Comparison of ENCODE assay signal across 8 cellular contexts in genomic region chr17:1715803-1716075, GRCh38. TPM values are rescaled to one million over a fixed set of nuclear protein-coding genes. Genes with fewer than 3 reads are reported as not detected.
A peak's percentile ranks its signal among the peaks of the same experiment; 100 is the strongest.
DNase-seq lines count a peak whose midpoint lies in the region; ATAC-seq, FAIRE-seq and TF ChIP-seq lines count a peak whose summit lies in the region.

No MANE protein-coding gene starts in this region.

- ATAC-seq in right lobe of liver, result no peak

- no peak for TF ChIP-seq CTCF in astrocyte (IDR thresholded peaks at IDR 0.05; ENCODE audit: insufficient read depth, low read depth, low read length)
- TF ChIP-seq CTCF in right lobe of liver (IDR thresholded peaks at IDR 0.05), result no peak
- TF ChIP-seq CTCF in thyroid gland (IDR thresholded peaks at IDR 0.05), result no peak

- peak overlapping the region; percentile 97 for H3K4me2 ChIP-seq in astrocyte (ENCODE audit: low read length)

- H3K9ac ChIP-seq in astrocyte (ENCODE audit: low read length), result peak overlapping the region; percentile 86

- POLR2A ChIA-PET in activated CD4-positive, alpha-beta T cell treated with anti-CD3 and anti-CD28 coated beads, Interleukin-2, amount 10 ng/mL, durations not matched to agents 7 days and 5 days (lab: Charles Lee), result no interaction called here

- 0% methylated on average over 3 of the region's 23 CpGs for WGBS in right lobe of liver (ENCODE audit: insufficient coverage, low coverage, low lambda C conversion rate, missing lambda C conversion rate)
- WGBS in thyroid gland, 2 donors, result 0% methylated on average over 1 to 11 of the region's 23 CpGs

- H3K4me1 ChIP-seq in astrocyte (ENCODE audit: insufficient read depth, low read length) (peaks cover 28% of the 10 kb centered on the region), right lobe of liver (peaks cover 0 to 30% (median 15%) of the 10 kb centered on the region in 4 donors), thyroid gland (peaks cover 15 to 37% of the 10 kb centered on the region in 2 donors)

- H3K27ac Mint-ChIP-seq in activated CD4-positive, alpha-beta T cell treated with anti-CD3 and anti-CD28 coated beads, Interleukin-2, amount 10 ng/mL, durations not matched to agents 7 days and 5 days, result peak overlapping the region; percentile 86
- peak overlapping the region; percentile 80 for H3K27ac Mint-ChIP-seq in astrocyte (ENCODE audit: unreplicated experiment)

- H3K4me3 Mint-ChIP-seq in activated CD4-positive, alpha-beta T cell treated with anti-CD3 and anti-CD28 coated beads, Interleukin-2, amount 10 ng/mL, durations not matched to agents 7 days and 5 days, result peak overlapping the region; percentile 97
- H3K4me3 Mint-ChIP-seq in astrocyte (ENCODE audit: unreplicated experiment), result peak overlapping the region; percentile 96

- H3K4me1 Mint-ChIP-seq in activated CD4-positive, alpha-beta T cell treated with anti-CD3 and anti-CD28 coated beads, Interleukin-2, amount 10 ng/mL, durations not matched to agents 7 days and 5 days, result peaks cover 43% of the 10 kb centered on the region
- peaks cover 24% of the 10 kb centered on the region for H3K4me1 Mint-ChIP-seq in astrocyte (ENCODE audit: low read depth, unreplicated experiment)

- peaks cover 51% of the 10 kb centered on the region for H3K79me2 ChIP-seq in astrocyte (ENCODE audit: insufficient read depth, low read length)

- intact Hi-C loops in right lobe of liver (cut with DNase I), result no loop called here
- intact Hi-C loops in thyroid gland (cut with DNase I), result loop anchor here (10.0 kb wide), 1 partner anchor 141 kb away; no protein-coding TSS in a partner anchor

- peak overlapping the region; percentile 82 for H3K27ac ChIP-seq in astrocyte (ENCODE audit: low read depth, low read length)
- peak overlapping the region; percentile 79 to 99 (median 98) for H3K27ac ChIP-seq in right lobe of liver
- H3K27ac ChIP-seq in thyroid gland, result peak overlapping the region; percentile 98 to 100 (median 98)

- H3K4me3 ChIP-seq in astrocyte (ENCODE audit: insufficient read depth, low read depth, low read length), result peak overlapping the region; percentile 80
- peak overlapping the region; percentile 87 to 98 (median 90) for H3K4me3 ChIP-seq in right lobe of liver
- peak overlapping the region; percentile 82 to 99 (median 94) for H3K4me3 ChIP-seq in thyroid gland (replicated peaks in 1 of 3)

- H3K27me3 Mint-ChIP-seq in activated CD4-positive, alpha-beta T cell treated with anti-CD3 and anti-CD28 coated beads, Interleukin-2, amount 10 ng/mL, durations not matched to agents 7 days and 5 days, result peaks cover 15% of the 10 kb centered on the region
- no peaks in the 10 kb centered on the region for H3K27me3 Mint-ChIP-seq in astrocyte (ENCODE audit: low read depth, unreplicated experiment)

- CTCF ChIA-PET in activated CD4-positive, alpha-beta T cell treated with anti-CD3 and anti-CD28 coated beads, Interleukin-2, amount 10 ng/mL, durations not matched to agents 7 days and 5 days (lab: Charles Lee), result interaction anchor here (1.9 kb wide), 1 partner anchor 68 kb away, joined by 7 read pairs; no protein-coding TSS in a partner anchor

- DNase-seq in activated CD4-positive, alpha-beta T cell treated with anti-CD3 and anti-CD28 coated beads, Interleukin-2, amount 10 ng/mL, durations not matched to agents 7 days and 5 days, result no peak
- no peak for DNase-seq in activated CD4-positive, alpha-beta T cell treated with anti-CD3 and anti-CD28 coated beads for 1 hour
- DNase-seq in astrocyte (ENCODE audit: low read depth) (no peak), right lobe of liver (no peak), thyroid gland (no peak), germinal center (ENCODE audit: low spot score) (no peak), GF-D8 (lab: John Stamatoyannopoulos, UW) (no peak), GDM1 (lab: John Stamatoyannopoulos, UW) (no peak)

- no peaks in the 10 kb centered on the region for H3K9me3 Mint-ChIP-seq in activated CD4-positive, alpha-beta T cell treated with anti-CD3 and anti-CD28 coated beads, Interleukin-2, amount 10 ng/mL, durations not matched to agents 7 days and 5 days
- no peaks in the 10 kb centered on the region for H3K9me3 Mint-ChIP-seq in astrocyte (ENCODE audit: unreplicated experiment)

- H3K36me3 Mint-ChIP-seq in activated CD4-positive, alpha-beta T cell treated with anti-CD3 and anti-CD28 coated beads, Interleukin-2, amount 10 ng/mL, durations not matched to agents 7 days and 5 days (ENCODE audit: low read depth), result peaks cover 15% of the 10 kb centered on the region
- H3K36me3 Mint-ChIP-seq in astrocyte (ENCODE audit: low read depth, unreplicated experiment), result peaks cover 17% of the 10 kb centered on the region

- peaks cover 42% of the 10 kb centered on the region for H4K20me1 ChIP-seq in astrocyte (ENCODE audit: insufficient read depth, low read length)

- H3K36me3 ChIP-seq in astrocyte (ENCODE audit: insufficient read depth, low read length) (peaks cover 31% of the 10 kb centered on the region), right lobe of liver (peaks cover 0 to 28% (median 14%) of the 10 kb centered on the region in 4 donors), thyroid gland (peaks cover 19 to 24% of the 10 kb centered on the region in 2 donors)

- H3K27me3 ChIP-seq in astrocyte (ENCODE audit: insufficient read depth, low read length) (no peaks in the 10 kb centered on the region), right lobe of liver (no peaks in the 10 kb centered on the region), thyroid gland (no peaks in the 10 kb centered on the region)

- FAIRE-seq in astrocyte (lab: Jason Lieb, UNC), result no peak

- TF ChIP-seq POLR2A in right lobe of liver (IDR thresholded peaks at IDR 0.05) (no peak), thyroid gland (IDR thresholded peaks at IDR 0.05) (no peak)

- H2AFZ ChIP-seq in astrocyte (ENCODE audit: low read depth, low read length), result no peak overlapping the region

- H3K9me3 ChIP-seq in astrocyte (ENCODE audit: insufficient read depth, low read depth, low read length) (no peaks in the 10 kb centered on the region), right lobe of liver (no peaks in the 10 kb centered on the region), thyroid gland (no peaks in the 10 kb centered on the region)

RNA-seq across cellular contexts. Expression of gene TLCD2, which starts 5.6 kb away (rescaled TPM):
- total RNA-seq in activated CD4-positive, alpha-beta T cell treated with anti-CD3 and anti-CD28 coated beads, Interleukin-2, amount 10 ng/mL, durations not matched to agents 7 days and 5 days, result under 1 TPM; 0.07 to 0.12 TPM
- total RNA-seq in astrocyte (5.9 and 6.0 TPM in 2 replicates), right lobe of liver (10 to 100 TPM in 1 of 6 experiments, 1 to 10 TPM in 5; 2.5 to 17.7 (median 3.7) TPM), thyroid gland (1 to 10 TPM; 1.7 to 5.6 (median 3.7) TPM)

RNA-seq across cellular contexts. Expression of gene WDR81, which starts 8.8 kb away (rescaled TPM):
- 10 to 100 TPM; 50.7 to 57.9 TPM for total RNA-seq in activated CD4-positive, alpha-beta T cell treated with anti-CD3 and anti-CD28 coated beads, Interleukin-2, amount 10 ng/mL, durations not matched to agents 7 days and 5 days
- 12.3 and 13.9 TPM in 2 replicates for total RNA-seq in astrocyte
- 10 to 100 TPM; 23.0 to 27.2 (median 23.9) TPM for total RNA-seq in right lobe of liver
- total RNA-seq in thyroid gland, result 10 to 100 TPM; 25.6 to 31.0 (median 30.3) TPM

RNA-seq across cellular contexts. Expression of gene SERPINF2, which starts 26.9 kb away (rescaled TPM):
- 1 to 10 TPM in 1 of 2 experiments, under 1 TPM in 1; 0.79 to 1.3 TPM for total RNA-seq in activated CD4-positive, alpha-beta T cell treated with anti-CD3 and anti-CD28 coated beads, Interleukin-2, amount 10 ng/mL, durations not matched to agents 7 days and 5 days
- total RNA-seq in astrocyte (0.11 and 0.29 TPM in 2 replicates), right lobe of liver (1,000 to 10,000 TPM; 1,040 to 1,391 (median 1,137) TPM), thyroid gland (1 to 10 TPM; 4.3 to 9.7 (median 7.1) TPM)

RNA-seq across cellular contexts. Expression of gene PRPF8, which starts 31.1 kb away (rescaled TPM):
- total RNA-seq in activated CD4-positive, alpha-beta T cell treated with anti-CD3 and anti-CD28 coated beads, Interleukin-2, amount 10 ng/mL, durations not matched to agents 7 days and 5 days, result 100 to 1,000 TPM; 302 to 316 TPM
- total RNA-seq in astrocyte (202 TPM in 2 replicates), right lobe of liver (100 to 1,000 TPM in 3 of 6 experiments, 10 to 100 TPM in 3; 79.3 to 116 (median 102) TPM), thyroid gland (100 to 1,000 TPM; 181 to 256 (median 242) TPM)

RNA-seq across cellular contexts. Expression of gene SERPINF1, which starts 46.1 kb away (rescaled TPM):
- total RNA-seq in activated CD4-positive, alpha-beta T cell treated with anti-CD3 and anti-CD28 coated beads, Interleukin-2, amount 10 ng/mL, durations not matched to agents 7 days and 5 days, result 1 to 10 TPM; 1.3 to 2.0 TPM
- 26.6 and 43.8 TPM in 2 replicates for total RNA-seq in astrocyte
- total RNA-seq in right lobe of liver, result 1,000 to 10,000 TPM in 2 of 6 experiments, 100 to 1,000 TPM in 4; 621 to 1,110 (median 800) TPM
- total RNA-seq in thyroid gland, result 1,000 to 10,000 TPM in 1 of 4 donors, 100 to 1,000 TPM in 3; 289 to 1,632 (median 420) TPM

Comparison
In these comparisons a context has a peak if more than half of its experiments do, and no peak if none do; other contexts are left out.
1. RNA of gene SERPINF2, which starts 26.9 kb away (total RNA-seq): 1,040 to 1,391 TPM in right lobe of liver; 4.3 to 9.7 TPM in thyroid gland, 0.79 to 1.3 TPM in activated CD4-positive, alpha-beta T cell treated with anti-CD3 and anti-CD28 coated beads, Interleukin-2, amount 10 ng/mL, durations not matched to agents 7 days and 5 days and 0.11 to 0.29 TPM in astrocyte; every median in the first group is over 10 times any median in the second.
2. Peak in every context shown above with its lines, with median percentiles within 50 percentile points of each other: H3K27ac ChIP-seq and H3K4me3 ChIP-seq.